8 cellular contexts compared by ENCODE assay signal in genomic region chr16:20900299-20901067, GRCh38. TPM values are rescaled to one million over a fixed set of nuclear protein-coding genes. Genes with fewer than 3 reads are reported as not detected.
DNase-seq lines count a peak whose midpoint lies in the region; ATAC-seq and TF ChIP-seq lines count a peak whose summit lies in the region.

DCUN1D3 (minus strand) TSS chr16:20900358; CDS start chr16:20862538, 37,820 bp downstream.
LYRM1 (plus strand) TSS chr16:20900771; CDS start chr16:20915556, 14,785 bp downstream.

- H3K36me3 ChIP-seq in duodenal mucosa (ENCODE audit: control insufficient read depth in 1 of 2, insufficient read depth in 2 of 2, low read length in 2 of 2) = peaks cover 0 to 12% of the 10 kb centered on the region in 2 donors
- peaks cover 0 to 7% (median 0%) of the 10 kb centered on the region in 4 donors for H3K36me3 ChIP-seq in right lobe of liver

- H3K27me3 ChIP-seq in duodenal mucosa (ENCODE audit: control insufficient read depth in 1 of 2, insufficient read depth in 2 of 2, low read length in 2 of 2) = no peaks in the 10 kb centered on the region
- H3K27me3 ChIP-seq in right lobe of liver = no peaks in the 10 kb centered on the region

- POLR2A ChIA-PET in activated CD4-positive, alpha-beta memory T cell treated with anti-CD3 and anti-CD28 coated beads for 36 hours (lab: Charles Lee) = interaction anchor here (0.7 to 3.2 kb wide), 12 partner anchors 9 to 620 kb away, joined by 3 to 28 read pairs (median 4); partner anchors contain the start of genes ERI2, REXO5 and THUMPD1

- no peaks in the 10 kb centered on the region for H3K9me3 ChIP-seq in duodenal mucosa (ENCODE audit: control insufficient read depth in 1 of 2, low read length in 2 of 2)
- H3K9me3 ChIP-seq in right lobe of liver = no peaks in the 10 kb centered on the region

- peak within 1 kb of the TSS; percentile 84 to 92 for H3K9ac ChIP-seq in duodenal mucosa (ENCODE audit: low read depth in 1 of 2, low read length in 2 of 2)

- peaks cover 72% of the 10 kb centered on the region for H3K4me1 Mint-ChIP-seq in activated CD4-positive, alpha-beta memory T cell treated with anti-CD3 and anti-CD28 coated beads for 36 hours (ENCODE audit: low read depth)

- peak within 1 kb of the TSS; percentile 81 for H3K4me3 Mint-ChIP-seq in activated CD4-positive, alpha-beta memory T cell treated with anti-CD3 and anti-CD28 coated beads for 36 hours

- ATAC-seq in GM19395 (IDR thresholded peaks at IDR 0.05; ENCODE audit: unreplicated experiment) (peak; percentile 81), HG03571 (IDR thresholded peaks at IDR 0.05; ENCODE audit: unreplicated experiment) (peak; percentile 68), right lobe of liver (peak; percentile 75 to 90 (median 86))

- CTCF ChIA-PET in activated CD4-positive, alpha-beta memory T cell treated with anti-CD3 and anti-CD28 coated beads for 36 hours (lab: Charles Lee) = interaction anchor here (0.5 to 1.2 kb wide), 6 partner anchors 26 to 160 kb away, joined by 3 to 5 read pairs (median 4); no protein-coding TSS in a partner anchor

- no peaks in the 10 kb centered on the region for H3K27me3 Mint-ChIP-seq in activated CD4-positive, alpha-beta memory T cell treated with anti-CD3 and anti-CD28 coated beads for 36 hours

- intact Hi-C loops in activated CD4-positive, alpha-beta memory T cell treated with anti-CD3 and anti-CD28 coated beads for 36 hours (cut with micrococcal nuclease) = loop anchor here (1.0 to 10.0 kb wide), 6 partner anchors 11 to 404 kb away; partner anchors contain the start of genes ERI2 and REXO5
- intact Hi-C loops in right lobe of liver (cut with DNase I) = loop anchor here in 1 of 2 donors (10.0 kb wide), 1 partner anchor 46 kb away; no protein-coding TSS in a partner anchor

- TF ChIP-seq POLR2A in right lobe of liver (IDR thresholded peaks at IDR 0.05) = peak; percentile 82

- H3K9me3 Mint-ChIP-seq in activated CD4-positive, alpha-beta memory T cell treated with anti-CD3 and anti-CD28 coated beads for 36 hours = no peaks in the 10 kb centered on the region

- peak; percentile 70 to 99 (median 94) for DNase-seq in C1 segment of cervical spinal cord (lab: John Stamatoyannopoulos, UW)
- DNase-seq in NCI-H82 treated with DMSO at 0.1 percent for 48 hours (lab: John Stamatoyannopoulos, UW; ENCODE audit: unreplicated experiment) = peak; percentile 95
- peak; percentile 94 for DNase-seq in activated CD4-positive, alpha-beta memory T cell treated with anti-CD3 and anti-CD28 coated beads for 36 hours
- peak; percentile 96 to 97 (median 97) for DNase-seq in right lobe of liver
- DNase-seq in stimulated activated CD4-positive, alpha-beta T cell treated with anti-CD3 and anti-CD28 coated beads, Interleukin-4, amount 100 ng/mL, for 4 hours = peak; percentile 89 to 90

- peaks cover 22% of the 10 kb centered on the region for H3K36me3 Mint-ChIP-seq in activated CD4-positive, alpha-beta memory T cell treated with anti-CD3 and anti-CD28 coated beads for 36 hours

- H3K27ac ChIP-seq in duodenal mucosa (ENCODE audit: low read depth, low read length) (peak within 1 kb of the TSS; percentile 93), right lobe of liver (peak within 1 kb of the TSS; percentile 86 to 96 (median 92))

- no peak for TF ChIP-seq CTCF in right lobe of liver (IDR thresholded peaks at IDR 0.05)

- peak within 1 kb of the TSS; percentile 93 for H3K27ac Mint-ChIP-seq in activated CD4-positive, alpha-beta memory T cell treated with anti-CD3 and anti-CD28 coated beads for 36 hours

- under 1% methylated on average over 34 of the region's 62 CpGs for WGBS in right lobe of liver (ENCODE audit: insufficient coverage, low coverage, low lambda C conversion rate, missing lambda C conversion rate)

- peaks cover 57 to 60% of the 10 kb centered on the region in 2 donors for H3K4me1 ChIP-seq in duodenal mucosa (ENCODE audit: control insufficient read depth in 1 of 2, insufficient read depth in 2 of 2, low read length in 2 of 2)
- H3K4me1 ChIP-seq in right lobe of liver = peaks cover 0 to 50% (median 14%) of the 10 kb centered on the region in 4 donors

- H3K4me3 ChIP-seq in duodenal mucosa (ENCODE audit: low read depth in 1 of 2, low read length in 2 of 2) = peak within 1 kb of the TSS; percentile 80 to 94
- H3K4me3 ChIP-seq in right lobe of liver = peak within 1 kb of the TSS; percentile 81 to 89 (median 88)

RNA-seq across cellular contexts. Expression of gene DCUN1D3, which starts in this region (rescaled TPM):
- total RNA-seq in activated CD4-positive, alpha-beta memory T cell treated with anti-CD3 and anti-CD28 coated beads for 36 hours = 1 to 10 TPM; 5.9 TPM
- total RNA-seq in right lobe of liver = 10 to 100 TPM; 10.3 to 15.1 (median 13.8) TPM

RNA-seq across cellular contexts. Expression of gene LYRM1, which starts in this region (rescaled TPM):
- total RNA-seq in activated CD4-positive, alpha-beta memory T cell treated with anti-CD3 and anti-CD28 coated beads for 36 hours = 10 to 100 TPM; 26.5 to 28.0 TPM
- 100 to 1,000 TPM in 1 of 6 experiments, 10 to 100 TPM in 5; 32.4 to 102 (median 37.9) TPM for total RNA-seq in right lobe of liver

Comparison
In these comparisons a context has a peak if more than half of its experiments do, and no peak if none do; other contexts are left out.
1. Peak in every context shown above with its lines: DNase-seq, ATAC-seq, H3K4me3 ChIP-seq and H3K27ac ChIP-seq.